Comparison of ENCODE assay signal across 9 cellular contexts in genomic region chr10:102409604-102410426, GRCh38. TPM values are rescaled to one million over a fixed set of nuclear protein-coding genes. Genes with fewer than 3 reads are reported as not detected.
DNase-seq lines count a peak whose midpoint lies in the region; ATAC-seq and TF ChIP-seq lines count a peak whose summit lies in the region.
"Had no signal": no experiment of that assay in that cellular context is flagged by ENCODE, and none has a peak within 500 bp of the region (broad histone marks: within the 10 kb centered on the region; RNA-seq: fewer than 3 reads in every experiment).

No MANE protein-coding gene starts in this region.

- H3K4me1 ChIP-seq in heart left ventricle (peaks cover 0 to 26% (median 9%) of the 10 kb centered on the region in 12 donors), lower lobe of right lung (peaks cover 12% of the 10 kb centered on the region), vagina (peaks cover 27% of the 10 kb centered on the region)

- no peaks in the 10 kb centered on the region for H3K36me3 ChIP-seq in heart left ventricle
- no peaks in the 10 kb centered on the region for H3K36me3 ChIP-seq in lower lobe of right lung
- H3K36me3 ChIP-seq in vagina = no peaks in the 10 kb centered on the region

- H3K27ac ChIP-seq in heart left ventricle (peak overlapping the region in 1 of 12 donors; percentile 99), caudate nucleus (ENCODE audit: low read depth, low read length) (peak overlapping the region; percentile 75), lower lobe of right lung (no peak overlapping the region), vagina (peak overlapping the region; percentile 73)

- DNase-seq in heart left ventricle = no peak
- no peak for DNase-seq in left ventricle myocardium superior
- peak in 5 of 61 donors; percentile 13 to 68 (median 44) for DNase-seq in caudate nucleus (lab: John Stamatoyannopoulos, UW)
- DNase-seq in lower lobe of right lung = no peak
- no peak for DNase-seq in vagina (ENCODE audit: extremely low spot score in 2 of 2)
- DNase-seq in dedifferentiated amniotic fluid mesenchymal stem cell (ENCODE audit: extremely low spot score) = no peak

- ATAC-seq in heart left ventricle (no peak), left ventricle myocardium superior (no peak), lower lobe of right lung (no peak), GM19351 (IDR thresholded peaks at IDR 0.05; ENCODE audit: unreplicated experiment) (no peak), GM19397 (IDR thresholded peaks at IDR 0.05; ENCODE audit: unreplicated experiment) (no peak)

- TF ChIP-seq POLR2A in heart left ventricle (IDR thresholded peaks at IDR 0.05) (no peak), vagina (IDR thresholded peaks at IDR 0.05) (no peak)

- intact Hi-C loops in heart left ventricle (cut with DNase I) (loop anchor here in 3 of 10 donors (5.0 to 10.0 kb wide), 3 partner anchors 67 to 245 kb away; partner anchors contain the start of gene ELOVL3 (in 1 of the 3)), left ventricle myocardium superior (cut with micrococcal nuclease) (no loop called here), lower lobe of right lung (cut with DNase I) (no loop called here), vagina (cut with DNase I) (no loop called here)

- no peak for TF ChIP-seq CTCF in heart left ventricle (IDR thresholded peaks at IDR 0.05)
- TF ChIP-seq CTCF in lower lobe of right lung (IDR thresholded peaks at IDR 0.05) = no peak
- TF ChIP-seq CTCF in vagina (IDR thresholded peaks at IDR 0.05) = no peak

- H3K4me3 ChIP-seq in heart left ventricle (peak overlapping the region in 11 of 12 donors; percentile 9 to 53 (median 39)), lower lobe of right lung (peak overlapping the region; percentile 45), vagina (peak overlapping the region; percentile 40 to 49)

- H3K9me3 ChIP-seq in heart left ventricle = no peaks in the 10 kb centered on the region
- no peaks in the 10 kb centered on the region for H3K9me3 ChIP-seq in lower lobe of right lung
- no peaks in the 10 kb centered on the region for H3K9me3 ChIP-seq in vagina

- 34 to 50% (median 39%) methylated on average over 16 to 24 of the region's 24 CpGs for WGBS in heart left ventricle, 4 donors

- H3K27me3 ChIP-seq in heart left ventricle = peaks cover 20 to 75% (median 43%) of the 10 kb centered on the region in 9 donors
- H3K27me3 ChIP-seq in lower lobe of right lung (ENCODE audit: low read depth) = peaks cover 65% of the 10 kb centered on the region
- H3K27me3 ChIP-seq in vagina = peaks cover 6% of the 10 kb centered on the region

RNA-seq across cellular contexts. Expression of gene PSD, which starts 8.8 kb away (rescaled TPM):
- total RNA-seq in heart left ventricle = 1 to 10 TPM in 4 of 9 donors, under 1 TPM in 5; 0.34 to 1.7 (median 0.86) TPM
- polyA plus RNA-seq in heart left ventricle = under 1 TPM; 0.14 to 0.76 TPM
- 0.50 TPM for total RNA-seq in left ventricle myocardium superior
- total RNA-seq in lower lobe of right lung = 5.3 TPM
- 6.4 TPM for total RNA-seq in vagina

RNA-seq across cellular contexts. Expression of gene FBXL15, which starts 10.8 kb away (rescaled TPM):
- total RNA-seq in heart left ventricle (10 to 100 TPM in 6 of 9 donors, 1 to 10 TPM in 3; 6.6 to 13.9 (median 10.2) TPM), left ventricle myocardium superior (9.1 TPM), lower lobe of right lung (16.6 TPM), vagina (27.7 TPM)
- polyA plus RNA-seq in heart left ventricle = 10 to 100 TPM in 1 of 2 donors, 1 to 10 TPM in 1; 9.9 to 20.0 TPM

RNA-seq across cellular contexts. Expression of gene NFKB2, which starts 14.3 kb away (rescaled TPM):
- total RNA-seq in heart left ventricle (10 to 100 TPM in 8 of 9 donors, 1 to 10 TPM in 1; 9.6 to 50.4 (median 17.2) TPM), left ventricle myocardium superior (11.3 TPM), lower lobe of right lung (30.9 TPM), vagina (26.8 TPM)
- polyA plus RNA-seq in heart left ventricle = 10 to 100 TPM in 1 of 2 donors, 1 to 10 TPM in 1; 9.6 to 20.1 TPM

RNA-seq across cellular contexts. Expression of gene CUEDC2, which starts 22.6 kb away (rescaled TPM):
- 100 to 1,000 TPM in 1 of 9 donors, 10 to 100 TPM in 8; 62.0 to 107 (median 79.2) TPM for total RNA-seq in heart left ventricle
- 10 to 100 TPM; 73.4 to 81.2 TPM for polyA plus RNA-seq in heart left ventricle
- 78.3 TPM for total RNA-seq in left ventricle myocardium superior
- total RNA-seq in lower lobe of right lung = 41.2 TPM
- 52.1 TPM for total RNA-seq in vagina

RNA-seq across cellular contexts. Expression of gene C10orf95, which starts 41.5 kb away (rescaled TPM):
- total RNA-seq in heart left ventricle (under 1 TPM in 2 of 9 donors, not detected in 7; 0.18 to 0.21 TPM), left ventricle myocardium superior (not detected), lower lobe of right lung (5.7 TPM), vagina (not detected)
- not detected for polyA plus RNA-seq in heart left ventricle
- total RNA-seq: Daoy had no signal
